ENCODE assay signal across 22 cellular contexts in genomic region chr2:70283500-70284191, GRCh38. TPM values are rescaled to one million over a fixed set of nuclear protein-coding genes. Genes with fewer than 3 reads are reported as not detected.
DNase-seq lines count a peak whose midpoint lies in the region; ATAC-seq and TF ChIP-seq lines count a peak whose summit lies in the region.
"Had no signal": no experiment of that assay in that cellular context is flagged by ENCODE, and none has a peak within 500 bp of the region (broad histone marks: within the 10 kb centered on the region; RNA-seq: fewer than 3 reads in every experiment).

No MANE protein-coding gene starts in this region.

- H3K9me3 ChIP-seq in cardiac muscle cell (ENCODE audit: low read depth), result no peaks in the 10 kb centered on the region
- no peaks in the 10 kb centered on the region for H3K9me3 ChIP-seq in T-helper 17 cell (ENCODE audit: control insufficient read depth, low read length, poor library complexity, severe bottlenecking)
- H3K9me3 ChIP-seq in endodermal cell (ENCODE audit: control insufficient read depth, low read length), result peaks cover 37% of the 10 kb centered on the region
- H3K9me3 ChIP-seq: SK-N-SH had no signal

- peak overlapping the region; percentile 13 for H3K27ac ChIP-seq in cardiac muscle cell
- no peak overlapping the region for H3K27ac ChIP-seq in endodermal cell (ENCODE audit: low read depth, low read length)
- H3K27ac ChIP-seq: GM23248, KMS-11, VCaP had no signal

- ATAC-seq in left cardiac atrium (no peak), T-helper 17 cell (no peak), HG02678 (IDR thresholded peaks at IDR 0.05; ENCODE audit: unreplicated experiment) (no peak), GM21786 (IDR thresholded peaks at IDR 0.05; ENCODE audit: unreplicated experiment) (no peak)
- no peak for ATAC-seq in stimulated activated effector memory CD8-positive, alpha-beta T cell treated with anti-CD3 and anti-CD28 coated beads, Interleukin-12 subunit alpha, Interleukin-12 subunit beta, amount 100 ng/mL, for 72 hours
- ATAC-seq: activated T-cell treated with anti-CD3 and anti-CD28 coated beads, Interleukin-2, amount 50 U/mL, for 4 hours had no signal

- intact Hi-C loops in left cardiac atrium (cut with DNase I), result no loop called here

- H3K36me3 Mint-ChIP-seq in T-helper 17 cell (ENCODE audit: low read depth) (peaks cover 7% of the 10 kb centered on the region), endodermal cell (ENCODE audit: low read depth) (peaks cover 85% of the 10 kb centered on the region)
- H3K36me3 Mint-ChIP-seq in stimulated activated effector memory CD8-positive, alpha-beta T cell treated with anti-CD3 and anti-CD28 coated beads, Interleukin-12 subunit alpha, Interleukin-12 subunit beta, amount 100 ng/mL, for 72 hours, result peaks cover 95% of the 10 kb centered on the region

- no peak for DNase-seq in cardiac muscle cell (ENCODE audit: low read depth in 1 of 2, low spot score in 1 of 2)
- no peak for DNase-seq in left cardiac atrium
- no peak for DNase-seq in T-helper 17 cell
- no peak for DNase-seq in endodermal cell
- DNase-seq in stimulated activated effector memory CD8-positive, alpha-beta T cell treated with anti-CD3 and anti-CD28 coated beads, Interleukin-12 subunit alpha, Interleukin-12 subunit beta, amount 100 ng/mL, for 72 hours (ENCODE audit: low spot score in 2 of 2), result no peak
- DNase-seq: activated T-cell treated with anti-CD3 and anti-CD28 coated beads, Interleukin-2, amount 50 U/mL, for 4 hours; erythroblast; GDM1; GM23248; head of caudate nucleus; naive B cell; NCI-H1417 treated with DMSO at 0.1 percent for 48 hours; NCI-H446; NCI-H82; RPMI8226; SK-N-SH; stimulated activated CD4-positive, alpha-beta T cell treated with anti-CD3 and anti-CD28 coated beads, Interleukin-4, amount 100 ng/mL, for 1 hour; stimulated activated naive CD4-positive, alpha-beta T cell had no signal

- H3K4me1 Mint-ChIP-seq in T-helper 17 cell (peaks cover 19% of the 10 kb centered on the region), endodermal cell (peaks cover 6% of the 10 kb centered on the region)
- peaks cover 28% of the 10 kb centered on the region for H3K4me1 Mint-ChIP-seq in stimulated activated effector memory CD8-positive, alpha-beta T cell treated with anti-CD3 and anti-CD28 coated beads, Interleukin-12 subunit alpha, Interleukin-12 subunit beta, amount 100 ng/mL, for 72 hours

- H3K4me3 Mint-ChIP-seq in T-helper 17 cell (peak overlapping the region; percentile 45), endodermal cell (no peak overlapping the region)
- H3K4me3 Mint-ChIP-seq in stimulated activated effector memory CD8-positive, alpha-beta T cell treated with anti-CD3 and anti-CD28 coated beads, Interleukin-12 subunit alpha, Interleukin-12 subunit beta, amount 100 ng/mL, for 72 hours, result no peak overlapping the region
- H3K4me3 Mint-ChIP-seq: activated T-cell treated with anti-CD3 and anti-CD28 coated beads, Interleukin-2, amount 50 U/mL, for 4 hours; naive B cell had no signal

- H3K4me3 ChIP-seq in cardiac muscle cell, result no peak overlapping the region
- peak overlapping the region; percentile 53 for H3K4me3 ChIP-seq in endodermal cell (ENCODE audit: low read length)
- H3K4me3 ChIP-seq: GM23248 had no signal

- no peaks in the 10 kb centered on the region for H3K27me3 ChIP-seq in cardiac muscle cell
- no peaks in the 10 kb centered on the region for H3K27me3 ChIP-seq in endodermal cell (ENCODE audit: control insufficient read depth, insufficient read depth, low read length, poor library complexity, severe bottlenecking)

- no peak overlapping the region for H3K27ac Mint-ChIP-seq in T-helper 17 cell
- peak overlapping the region; percentile 2 for H3K27ac Mint-ChIP-seq in endodermal cell
- peak overlapping the region; percentile 3 for H3K27ac Mint-ChIP-seq in stimulated activated effector memory CD8-positive, alpha-beta T cell treated with anti-CD3 and anti-CD28 coated beads, Interleukin-12 subunit alpha, Interleukin-12 subunit beta, amount 100 ng/mL, for 72 hours

- H3K27me3 Mint-ChIP-seq in T-helper 17 cell (no peaks in the 10 kb centered on the region), endodermal cell (ENCODE audit: insufficient read depth) (no peaks in the 10 kb centered on the region)
- H3K27me3 Mint-ChIP-seq: naive B cell had no signal

- no peak overlapping the region for H3K9ac ChIP-seq in endodermal cell (ENCODE audit: extremely low read depth, low read length, poor library complexity, severe bottlenecking)
- H3K9ac ChIP-seq: GM23248, KMS-11, SK-N-SH had no signal

- H3K36me3 ChIP-seq in cardiac muscle cell (peaks cover 67% of the 10 kb centered on the region), endodermal cell (ENCODE audit: control insufficient read depth, insufficient read depth, low read length) (peaks cover 98% of the 10 kb centered on the region)

- TF ChIP-seq CTCF in cardiac muscle cell (IDR thresholded peaks at IDR 0.05; ENCODE audit: low read depth, low read length) (no peak), endodermal cell (conservative IDR thresholded peaks at IDR 0.05) (no peak)

- H3K4me1 ChIP-seq in cardiac muscle cell (ENCODE audit: low read depth), result peaks cover 3% of the 10 kb centered on the region
- H3K4me1 ChIP-seq in endodermal cell (ENCODE audit: control insufficient read depth, insufficient read depth, low read length), result no peaks in the 10 kb centered on the region

- 86 to 98% methylated on average over 4 to 5 of the region's 5 CpGs for WGBS in endodermal cell (ENCODE audit: insufficient coverage in 1 of 2, insufficient read length in 1 of 2), 2 experiments

- no peaks in the 10 kb centered on the region for H3K9me3 Mint-ChIP-seq in endodermal cell
- no peaks in the 10 kb centered on the region for H3K9me3 Mint-ChIP-seq in stimulated activated effector memory CD8-positive, alpha-beta T cell treated with anti-CD3 and anti-CD28 coated beads, Interleukin-12 subunit alpha, Interleukin-12 subunit beta, amount 100 ng/mL, for 72 hours
- H3K9me3 Mint-ChIP-seq: activated T-cell treated with anti-CD3 and anti-CD28 coated beads, Interleukin-2, amount 50 U/mL, for 4 hours; naive B cell had no signal

RNA-seq across cellular contexts. Expression of gene SNRPG, which starts 9.9 kb away (rescaled TPM):
- 105 and 163 TPM in 2 replicates for total RNA-seq in cardiac muscle cell
- polyA plus RNA-seq in cardiac muscle cell, result 285 and 359 TPM in 2 replicates
- total RNA-seq in left cardiac atrium, result 100 to 1,000 TPM; 133 to 146 TPM
- total RNA-seq in T-helper 17 cell, result 10 to 100 TPM; 78.4 to 90.1 TPM
- total RNA-seq in endodermal cell, result 100 to 1,000 TPM; 305 to 320 TPM
- polyA plus RNA-seq in endodermal cell (2013, experiment 1 of 2), result 160 TPM
- polyA plus RNA-seq in endodermal cell (2013, experiment 2 of 2), result 175 TPM

RNA-seq across cellular contexts. Expression of gene FAM136A, which starts 18.2 kb away (rescaled TPM):
- total RNA-seq in cardiac muscle cell (70.8 and 75.5 TPM in 2 replicates), left cardiac atrium (10 to 100 TPM; 25.3 to 28.9 TPM), T-helper 17 cell (10 to 100 TPM; 15.5 to 30.6 TPM), endodermal cell (10 to 100 TPM; 81.3 to 91.8 TPM)
- 109 and 113 TPM in 2 replicates for polyA plus RNA-seq in cardiac muscle cell
- 45.6 TPM for polyA plus RNA-seq in endodermal cell (2013, experiment 1 of 2)
- polyA plus RNA-seq in endodermal cell (2013, experiment 2 of 2), result 45.3 TPM

RNA-seq across cellular contexts. Expression of gene PCYOX1, which starts 25.7 kb away (rescaled TPM):
- total RNA-seq in cardiac muscle cell (33.8 and 41.9 TPM in 2 replicates), left cardiac atrium (10 to 100 TPM; 57.9 to 82.0 TPM), T-helper 17 cell (1 to 10 TPM; 8.0 to 9.3 TPM), endodermal cell (10 to 100 TPM; 65.2 to 77.2 TPM)
- polyA plus RNA-seq in cardiac muscle cell, result 58.7 and 65.7 TPM in 2 replicates
- polyA plus RNA-seq in endodermal cell (2013, experiment 1 of 2), result 36.7 TPM
- polyA plus RNA-seq in endodermal cell (2013, experiment 2 of 2), result 38.5 TPM

RNA-seq across cellular contexts. Expression of gene TIA1, which starts 35.2 kb away (rescaled TPM):
- total RNA-seq in cardiac muscle cell, result 135 and 176 TPM in 2 replicates
- 95.3 and 123 TPM in 2 replicates for polyA plus RNA-seq in cardiac muscle cell
- total RNA-seq in left cardiac atrium, result 10 to 100 TPM; 49.4 to 51.6 TPM
- 10 to 100 TPM; 68.1 to 78.2 TPM for total RNA-seq in T-helper 17 cell
- 100 to 1,000 TPM; 217 to 256 TPM for total RNA-seq in endodermal cell
- 249 TPM for polyA plus RNA-seq in endodermal cell (2013, experiment 1 of 2)
- 236 TPM for polyA plus RNA-seq in endodermal cell (2013, experiment 2 of 2)
